ENCODE assay signal across 8 cellular contexts in genomic region chr19:7636691-7637373, GRCh38. TPM values are rescaled to one million over a fixed set of nuclear protein-coding genes. Genes with fewer than 3 reads are reported as not detected.
A peak's percentile ranks its signal among the peaks of the same experiment; 100 is the strongest.
DNase-seq lines count a peak whose midpoint lies in the region; ATAC-seq and TF ChIP-seq lines count a peak whose summit lies in the region.

STXBP2 (plus strand) TSS chr19:7637110; CDS start chr19:7637150, 40 bp downstream.

- no peaks in the 10 kb centered on the region for H3K27me3 ChIP-seq in ascending aorta

- H3K27ac ChIP-seq in ascending aorta = peak within 1 kb of the TSS in 1 of 2 donors; percentile 55

- intact Hi-C loops in ascending aorta (cut with DNase I) = no loop called here

- peaks cover 0 to 5% of the 10 kb centered on the region in 2 donors for H3K36me3 ChIP-seq in ascending aorta

- H3K4me1 ChIP-seq in ascending aorta = no peaks in the 10 kb centered on the region

- no peak for TF ChIP-seq CTCF in ascending aorta (IDR thresholded peaks at IDR 0.05)

- peak; percentile 72 for ATAC-seq in GM21423 (IDR thresholded peaks at IDR 0.05; ENCODE audit: unreplicated experiment)

- H3K4me3 ChIP-seq in ascending aorta (peak within 1 kb of the TSS; percentile 51 to 61), iPS-18c (ENCODE audit: insufficient read depth, low read depth, low read length) (peak within 1 kb of the TSS; percentile 66)

- no peaks in the 10 kb centered on the region for H3K9me3 ChIP-seq in ascending aorta
- H3K9me3 ChIP-seq in iPS-18c (ENCODE audit: control insufficient read depth, insufficient read depth, low read length) = no peaks in the 10 kb centered on the region

- DNase-seq in CMK (ENCODE audit: low read depth) = peak; percentile 73
- DNase-seq in MV-4-11 (lab: John Stamatoyannopoulos, UW) = peak; percentile 70
- DNase-seq in T-helper 22 cell (ENCODE audit: low read depth) = peak; percentile 82
- peak; percentile 19 to 73 for DNase-seq in ascending aorta (ENCODE audit: low spot score in 2 of 2)
- peak; percentile 84 to 90 for DNase-seq in stimulated activated CD4-positive, alpha-beta T cell treated with anti-CD3 and anti-CD28 coated beads, Interleukin-15, amount 100 ng/mL, for 48 hours (ENCODE audit: low read depth in 2 of 2)
- no peak for DNase-seq in H4 (ENCODE audit: low spot score)

RNA-seq across cellular contexts. Expression of gene STXBP2, which starts in this region (rescaled TPM):
- total RNA-seq in ascending aorta = 26.6 TPM
- total RNA-seq in H4 (2014; rRNA removed; shearing (Covaris generic)) = 2.5 and 3.1 TPM in 2 replicates
